Comparison of ENCODE assay signal across 8 cellular contexts in genomic region chr1:154714638-154715037, GRCh38.
DNase-seq lines count a peak whose midpoint lies in the region; ATAC-seq, FAIRE-seq and TF ChIP-seq lines count a peak whose summit lies in the region.
"Had no signal": no experiment of that assay in that cellular context is flagged by ENCODE, and none has a peak within 500 bp of the region (broad histone marks: within the 10 kb centered on the region; RNA-seq: fewer than 3 reads in every experiment).

No MANE protein-coding gene starts in this region.

- peak overlapping the region in 1 of 9 donors; percentile 73 for H3K27ac Mint-ChIP-seq in naive thymus-derived CD4-positive, alpha-beta T cell
- H3K27ac Mint-ChIP-seq: mesothelial cell of epicardium had no signal

- CTCF ChIA-PET in GM12878 (lab: Yijun Ruan, JAX): interaction anchor here (0.7 kb wide), 1 partner anchor 179 kb away, joined by 3 read pairs; no protein-coding TSS in a partner anchor
- CTCF ChIA-PET in naive thymus-derived CD4-positive, alpha-beta T cell (lab: Charles Lee): interaction anchor here (0.7 kb wide), 1 partner anchor 92 kb away, joined by 3 read pairs; no protein-coding TSS in a partner anchor

- no TSS peak for BruUV-seq in GM12878 (replicated peaks; lab: Mats Ljungman, UMichigan)

- no peak overlapping the region for H3K4me3 ChIP-seq in MG63
- H3K4me3 ChIP-seq in GM12878: no peak overlapping the region
- no peak overlapping the region for H3K4me3 ChIP-seq in naive thymus-derived CD4-positive, alpha-beta T cell (ENCODE audit: low read length)

- H3K9me3 ChIP-seq in MG63: no peaks in the 10 kb centered on the region
- no peaks in the 10 kb centered on the region; the same call in 2 of the 3 replicates for H3K9me3 ChIP-seq in GM12878 (replicated peaks; ENCODE audit: control insufficient read depth, insufficient read depth, low read length)
- H3K9me3 ChIP-seq in naive thymus-derived CD4-positive, alpha-beta T cell (ENCODE audit: control insufficient read depth in 2 of 3, low read length in 3 of 3): no peaks in the 10 kb centered on the region

- peak; percentile 39 for ATAC-seq in GM12878
- ATAC-seq in naive thymus-derived CD4-positive, alpha-beta T cell: peak; percentile 74
- ATAC-seq in HG03039 (IDR thresholded peaks at IDR 0.05; ENCODE audit: unreplicated experiment): no peak
- no peak for ATAC-seq in HG02840 (IDR thresholded peaks at IDR 0.05; ENCODE audit: low FRiP score, unreplicated experiment)

- peak; percentile 54 for DNase-seq in ELR (ENCODE audit: low read depth)
- peak; percentile 64 for DNase-seq in MG63
- no peak for DNase-seq in GM12878 (ENCODE audit: low read depth, low spot score)
- DNase-seq in naive thymus-derived CD4-positive, alpha-beta T cell: peak in 2 of 9 donors; percentile 2 to 3
- DNase-seq in NCI-H1436 (lab: John Stamatoyannopoulos, UW): no peak

- TF ChIP-seq RAD21 in GM12878 (IDR thresholded peaks at IDR 0.05; ENCODE audit: insufficient read depth, low read depth, low read length): no peak

- intact Hi-C loops in GM12878 (cut with micrococcal nuclease; ENCODE audit: unreplicated experiment): no loop called here
- intact Hi-C loops in naive thymus-derived CD4-positive, alpha-beta T cell (cut with micrococcal nuclease): loop anchor here in 1 of 2 donors (5.0 kb wide), 1 partner anchor 38 kb away; no protein-coding TSS in a partner anchor

- TF ChIP-seq CTCF in GM12878 (IDR thresholded peaks at IDR 0.05 in 2 of 3, conservative IDR thresholded peaks at IDR 0.05 in 1 of 3; ENCODE audit: control insufficient read depth in 2 of 3, extremely low read depth in 1 of 3, insufficient read depth in 1 of 3, low read depth in 3 of 3, low read length in 3 of 3): no peak

- no peak overlapping the region for H3K4me3 Mint-ChIP-seq in naive thymus-derived CD4-positive, alpha-beta T cell
- H3K4me3 Mint-ChIP-seq: mesothelial cell of epicardium had no signal

- H3K36me3 ChIP-seq in MG63 (no peaks in the 10 kb centered on the region), GM12878 (ENCODE audit: control insufficient read depth in 2 of 2, insufficient read depth in 2 of 2, low read length in 1 of 2) (peaks cover 3 to 10% of the 10 kb centered on the region in 2 experiments; a peak in 3 of 4 replicates)
- H3K36me3 ChIP-seq in naive thymus-derived CD4-positive, alpha-beta T cell (ENCODE audit: control insufficient read depth in 2 of 3, insufficient read depth in 3 of 3, low read length in 3 of 3): no peaks in the 10 kb centered on the region

- peaks cover 0 to 12% (median 0%) of the 10 kb centered on the region in 5 donors for H3K27me3 Mint-ChIP-seq in naive thymus-derived CD4-positive, alpha-beta T cell

- RAD21 ChIA-PET in GM12878 (lab: Charles Lee; ENCODE audit: unreplicated experiment): interaction anchor here (0.7 kb wide), 1 partner anchor 152 kb away, joined by 7 read pairs; no protein-coding TSS in a partner anchor

- peaks cover 0 to 1% (median 0%) of the 10 kb centered on the region in 5 donors for H3K36me3 Mint-ChIP-seq in naive thymus-derived CD4-positive, alpha-beta T cell
- H3K36me3 Mint-ChIP-seq: mesothelial cell of epicardium had no signal

- no peaks in the 10 kb centered on the region for H3K9me3 Mint-ChIP-seq in naive thymus-derived CD4-positive, alpha-beta T cell
- H3K9me3 Mint-ChIP-seq: mesothelial cell of epicardium had no signal

- H3K27me3 ChIP-seq in MG63: no peaks in the 10 kb centered on the region
- H3K27me3 ChIP-seq in GM12878 (replicated peaks in 1 of 2; ENCODE audit: control insufficient read depth in 2 of 2, insufficient read depth in 2 of 2, low read length in 1 of 2): no peaks in the 10 kb centered on the region
- no peaks in the 10 kb centered on the region for H3K27me3 ChIP-seq in naive thymus-derived CD4-positive, alpha-beta T cell (ENCODE audit: control insufficient read depth in 2 of 2, insufficient read depth in 2 of 2, low read length in 2 of 2)

- peaks cover 3% of the 10 kb centered on the region; the same call in 1 of the 2 replicates for H3K4me1 ChIP-seq in GM12878 (ENCODE audit: control insufficient read depth, insufficient read depth, low read length)
- peaks cover 4 to 16% of the 10 kb centered on the region in 2 donors for H3K4me1 ChIP-seq in naive thymus-derived CD4-positive, alpha-beta T cell (ENCODE audit: control insufficient read depth in 2 of 2, insufficient read depth in 2 of 2, low read length in 2 of 2)

- 82% methylated on average over 3 of the region's 3 CpGs for WGBS in GM12878 (ENCODE audit: insufficient coverage, insufficient replicate concordance, low lambda C conversion rate, missing lambda C conversion rate)

- in situ Hi-C loops in GM12878 (cut with MboI): no loop called here

- no peak overlapping the region for H3K27ac ChIP-seq in GM12878 (ENCODE audit: control insufficient read depth, insufficient read depth)
- H3K27ac ChIP-seq in naive thymus-derived CD4-positive, alpha-beta T cell (ENCODE audit: low read depth, low read length): no peak overlapping the region

- peaks cover 4 to 20% (median 17%) of the 10 kb centered on the region in 7 donors for H3K4me1 Mint-ChIP-seq in naive thymus-derived CD4-positive, alpha-beta T cell

- no peaks in the 10 kb centered on the region for H4K20me1 ChIP-seq in GM12878 (ENCODE audit: control insufficient read depth, insufficient read depth)

- H3K79me2 ChIP-seq in GM12878 (ENCODE audit: control insufficient read depth, insufficient read depth, low read length): no peaks in the 10 kb centered on the region

- no peak for FAIRE-seq in GM12878 (lab: Jason Lieb, UNC)

- TF ChIP-seq POLR2A in GM12878 (IDR thresholded peaks at IDR 0.05; ENCODE audit: low read depth, low read length): no peak

- SMC1A ChIA-PET in GM12878 (lab: Charles Lee; ENCODE audit: uncharacterized antibody, unreplicated experiment): interaction anchor here (1.3 to 1.6 kb wide), 2 partner anchors 153 to 160 kb away, joined by 3 to 4 read pairs; no protein-coding TSS in a partner anchor

- H2AFZ ChIP-seq in GM12878 (ENCODE audit: control insufficient read depth, low read depth, low read length): no peak overlapping the region

- no peak overlapping the region for H3K4me2 ChIP-seq in GM12878 (ENCODE audit: control insufficient read depth, insufficient read depth)

- TF ChIP-seq EP300 in GM12878 (IDR thresholded peaks at IDR 0.05; ENCODE audit: borderline replicate concordance in 1 of 2, control insufficient read depth in 1 of 2, low read depth in 2 of 2, low read length in 2 of 2): no peak

- POLR2A ChIA-PET in GM12878 (lab: Charles Lee): interaction anchor here (0.6 kb wide), 1 partner anchor 40 kb away, joined by 3 read pairs; no protein-coding TSS in a partner anchor
- POLR2A ChIA-PET in naive thymus-derived CD4-positive, alpha-beta T cell (lab: Charles Lee): no interaction called here

- no peak overlapping the region for H3K9ac ChIP-seq in GM12878 (ENCODE audit: control insufficient read depth, insufficient read depth, low read length)

TF ChIP-seq in GM12878, 131 proteins besides CTCF, POLR2A, EP300 and RAD21:
- TF ChIP-seq, protein P1, sequence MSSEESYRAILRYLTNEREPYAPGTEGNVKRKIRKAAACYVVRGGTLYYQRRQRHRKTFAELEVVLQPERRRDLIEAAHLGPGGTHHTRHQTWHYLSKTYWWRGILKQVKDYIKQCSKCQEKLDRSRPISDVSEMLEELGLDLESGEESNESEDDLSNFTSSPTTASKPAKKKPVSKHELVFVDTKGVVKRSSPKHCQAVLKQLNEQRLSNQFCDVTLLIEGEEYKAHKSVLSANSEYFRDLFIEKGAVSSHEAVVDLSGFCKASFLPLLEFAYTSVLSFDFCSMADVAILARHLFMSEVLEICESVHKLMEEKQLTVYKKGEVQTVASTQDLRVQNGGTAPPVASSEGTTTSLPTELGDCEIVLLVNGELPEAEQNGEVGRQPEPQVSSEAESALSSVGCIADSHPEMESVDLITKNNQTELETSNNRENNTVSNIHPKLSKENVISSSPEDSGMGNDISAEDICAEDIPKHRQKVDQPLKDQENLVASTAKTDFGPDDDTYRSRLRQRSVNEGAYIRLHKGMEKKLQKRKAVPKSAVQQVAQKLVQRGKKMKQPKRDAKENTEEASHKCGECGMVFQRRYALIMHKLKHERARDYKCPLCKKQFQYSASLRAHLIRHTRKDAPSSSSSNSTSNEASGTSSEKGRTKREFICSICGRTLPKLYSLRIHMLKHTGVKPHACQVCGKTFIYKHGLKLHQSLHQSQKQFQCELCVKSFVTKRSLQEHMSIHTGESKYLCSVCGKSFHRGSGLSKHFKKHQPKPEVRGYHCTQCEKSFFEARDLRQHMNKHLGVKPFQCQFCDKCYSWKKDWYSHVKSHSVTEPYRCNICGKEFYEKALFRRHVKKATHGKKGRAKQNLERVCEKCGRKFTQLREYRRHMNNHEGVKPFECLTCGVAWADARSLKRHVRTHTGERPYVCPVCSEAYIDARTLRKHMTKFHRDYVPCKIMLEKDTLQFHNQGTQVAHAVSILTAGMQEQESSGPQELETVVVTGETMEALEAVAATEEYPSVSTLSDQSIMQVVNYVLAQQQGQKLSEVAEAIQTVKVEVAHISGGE (CRISPR knock-in tag; IDR thresholded peaks at IDR 0.05): no peak

Comparison
In these comparisons a context has a peak if more than half of its experiments do, and no peak if none do; other contexts are left out.
1. DNase-seq: peak in ELR (single experiment) and MG63 (single experiment); none in GM12878 (single experiment) and NCI-H1436 (single experiment).
2. ATAC-seq: peak in GM12878 (single experiment) and naive thymus-derived CD4-positive, alpha-beta T cell (single experiment); none in HG03039 (single experiment) and HG02840 (single experiment).